13 cellular contexts compared by ENCODE assay signal in genomic region chr7:21773326-21773725, GRCh38.
"Had no signal": no experiment of that assay in that cellular context is flagged by ENCODE, and none has a peak within 500 bp of the region (broad histone marks: within the 10 kb centered on the region; RNA-seq: fewer than 3 reads in every experiment).

No MANE protein-coding gene starts in this region.

- H3K27me3 ChIP-seq: pancreas, right atrium auricular region, tibial nerve, uterus had no signal

- H3K36me3 Mint-ChIP-seq: activated naive CD8-positive, alpha-beta T cell treated with anti-CD3 and anti-CD28 coated beads for 36 hours; stimulated activated naive B cell treated with anti-CD40 and anti-IgM and Interleukin-4, amounts not matched to agents 10 μg/mL and 1 μg/mL and 100 μg/mL, for 72 hours; T-cell had no signal

- H3K27ac Mint-ChIP-seq: activated naive CD8-positive, alpha-beta T cell treated with anti-CD3 and anti-CD28 coated beads for 36 hours; stimulated activated naive B cell treated with anti-CD40 and anti-IgM and Interleukin-4, amounts not matched to agents 10 μg/mL and 1 μg/mL and 100 μg/mL, for 72 hours; T-cell had no signal

- H3K9me3 ChIP-seq: pancreas, right atrium auricular region, tibial nerve, uterus had no signal

- H3K4me3 ChIP-seq: pancreas, right atrium auricular region, tibial nerve, uterus had no signal

- H3K36me3 ChIP-seq: pancreas, right atrium auricular region, tibial nerve, uterus had no signal

- DNase-seq: activated CD4-positive, alpha-beta T cell treated with anti-CD3 and anti-CD28 coated beads, Interleukin-2, amount 50 U/mL, for 1 hour; activated CD8-positive, alpha-beta memory T cell treated with anti-CD3 and anti-CD28 coated beads for 24 hours; activated naive CD8-positive, alpha-beta T cell treated with anti-CD3 and anti-CD28 coated beads for 36 hours; pancreas; stimulated activated CD4-positive, alpha-beta T cell treated with anti-CD3 and anti-CD28 coated beads, Interleukin-4, amount 100 ng/mL, for 1 hour; stimulated activated naive B cell treated with anti-CD40 and anti-IgM and Interleukin-4, amounts not matched to agents 10 μg/mL and 1 μg/mL and 100 μg/mL, for 72 hours; T-cell; T-helper 9 cell; uterus had no signal

- H3K4me3 Mint-ChIP-seq: activated naive CD8-positive, alpha-beta T cell treated with anti-CD3 and anti-CD28 coated beads for 36 hours; stimulated activated naive B cell treated with anti-CD40 and anti-IgM and Interleukin-4, amounts not matched to agents 10 μg/mL and 1 μg/mL and 100 μg/mL, for 72 hours; T-cell had no signal

- H3K27ac ChIP-seq: pancreas, right atrium auricular region, tibial nerve, uterus had no signal

- H3K9me3 Mint-ChIP-seq: activated naive CD8-positive, alpha-beta T cell treated with anti-CD3 and anti-CD28 coated beads for 36 hours; stimulated activated naive B cell treated with anti-CD40 and anti-IgM and Interleukin-4, amounts not matched to agents 10 μg/mL and 1 μg/mL and 100 μg/mL, for 72 hours; T-cell had no signal

- H3K4me1 ChIP-seq: pancreas, uterus had no signal

- ATAC-seq: activated CD4-positive, CD25-positive, alpha-beta regulatory T cell treated with anti-CD3 and anti-CD28 coated beads, Interleukin-2, amount 50 U/mL, for 24 hours; esophagus mucosa; pancreas; stimulated activated naive B cell treated with anti-CD40 and anti-IgM and Interleukin-4, amounts not matched to agents 10 μg/mL and 1 μg/mL and 100 μg/mL, for 72 hours; T-cell had no signal
